ENCODE assay signal across 1 cellular context in the genomic region with DNA sequence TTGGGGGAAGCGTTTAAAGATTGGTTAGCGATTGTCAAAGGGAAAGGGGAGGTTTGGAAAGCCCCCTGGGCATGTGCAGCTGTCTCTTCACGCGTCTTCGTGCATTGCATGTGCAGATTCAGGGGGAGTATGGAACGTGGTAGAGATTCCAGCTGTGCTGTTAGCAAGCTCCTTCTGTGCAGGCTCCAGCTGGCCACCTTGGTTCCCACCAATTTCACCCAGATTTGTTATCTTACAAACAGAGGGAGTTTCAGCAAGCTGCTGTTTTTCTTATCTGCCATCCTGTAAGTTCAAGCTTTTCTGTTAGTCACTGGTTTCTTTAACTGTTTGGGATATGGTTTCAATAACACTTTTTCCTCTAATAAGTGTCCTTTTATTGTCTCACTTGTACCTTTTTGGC.
A peak's percentile ranks its signal among the peaks of the same experiment; 100 is the strongest.
TF ChIP-seq lines count a peak whose summit lies in the region.

No MANE protein-coding gene starts in this region.

TF ChIP-seq in K562, 482 proteins besides CTCF, POLR2A, EP300 and RAD21 (continued from another document):
- TF ChIP-seq, protein P1, sequence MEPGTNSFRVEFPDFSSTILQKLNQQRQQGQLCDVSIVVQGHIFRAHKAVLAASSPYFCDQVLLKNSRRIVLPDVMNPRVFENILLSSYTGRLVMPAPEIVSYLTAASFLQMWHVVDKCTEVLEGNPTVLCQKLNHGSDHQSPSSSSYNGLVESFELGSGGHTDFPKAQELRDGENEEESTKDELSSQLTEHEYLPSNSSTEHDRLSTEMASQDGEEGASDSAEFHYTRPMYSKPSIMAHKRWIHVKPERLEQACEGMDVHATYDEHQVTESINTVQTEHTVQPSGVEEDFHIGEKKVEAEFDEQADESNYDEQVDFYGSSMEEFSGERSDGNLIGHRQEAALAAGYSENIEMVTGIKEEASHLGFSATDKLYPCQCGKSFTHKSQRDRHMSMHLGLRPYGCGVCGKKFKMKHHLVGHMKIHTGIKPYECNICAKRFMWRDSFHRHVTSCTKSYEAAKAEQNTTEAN (CRISPR knock-in tag; IDR thresholded peaks at IDR 0.05): no peak
- TF ChIP-seq TEAD4 (IDR thresholded peaks at IDR 0.05; ENCODE audit: low read length) (peak; percentile 85), TEAD4 (CRISPR knock-in tag; IDR thresholded peaks at IDR 0.05; ENCODE audit: borderline replicate concordance) (no peak), FOS (IDR thresholded peaks at IDR 0.05; ENCODE audit: extremely low read depth, insufficient read length) (no peak), ZSCAN29 (IDR thresholded peaks at IDR 0.05) (no peak), CAMTA2 (CRISPR knock-in tag; conservative IDR thresholded peaks at IDR 0.05) (no peak), NRF1 (conservative IDR thresholded peaks at IDR 0.05 in 1 of 2, IDR thresholded peaks at IDR 0.05 in 1 of 2) (peak in 1 of 2 experiments; percentile 22; a peak in 1 of 4 replicates), SRF (CRISPR knock-in tag; IDR thresholded peaks at IDR 0.05) (no peak), HNRNPLL (IDR thresholded peaks at IDR 0.05; ENCODE audit: low read depth, low read length, poor library complexity, severe bottlenecking) (no peak), ZBTB17 (CRISPR knock-in tag; IDR thresholded peaks at IDR 0.05) (no peak), TOE1 (IDR thresholded peaks at IDR 0.05; ENCODE audit: borderline replicate concordance) (no peak), TOE1 (CRISPR knock-in tag; IDR thresholded peaks at IDR 0.05; ENCODE audit: borderline replicate concordance, low read depth) (no peak), ETV6 (IDR thresholded peaks at IDR 0.05; ENCODE audit: borderline replicate concordance in 1 of 2, low read depth in 2 of 2, low read length in 1 of 2) (no peak), ETV6 (CRISPR knock-in tag; IDR thresholded peaks at IDR 0.05; ENCODE audit: borderline replicate concordance) (no peak), MTA1 (IDR thresholded peaks at IDR 0.05; ENCODE audit: borderline replicate concordance) (no peak), FOXM1 (IDR thresholded peaks at IDR 0.05; ENCODE audit: low read depth) (no peak), FOXM1 (CRISPR knock-in tag; IDR thresholded peaks at IDR 0.05; ENCODE audit: low read depth) (no peak)
- TF ChIP-seq, protein P2, sequence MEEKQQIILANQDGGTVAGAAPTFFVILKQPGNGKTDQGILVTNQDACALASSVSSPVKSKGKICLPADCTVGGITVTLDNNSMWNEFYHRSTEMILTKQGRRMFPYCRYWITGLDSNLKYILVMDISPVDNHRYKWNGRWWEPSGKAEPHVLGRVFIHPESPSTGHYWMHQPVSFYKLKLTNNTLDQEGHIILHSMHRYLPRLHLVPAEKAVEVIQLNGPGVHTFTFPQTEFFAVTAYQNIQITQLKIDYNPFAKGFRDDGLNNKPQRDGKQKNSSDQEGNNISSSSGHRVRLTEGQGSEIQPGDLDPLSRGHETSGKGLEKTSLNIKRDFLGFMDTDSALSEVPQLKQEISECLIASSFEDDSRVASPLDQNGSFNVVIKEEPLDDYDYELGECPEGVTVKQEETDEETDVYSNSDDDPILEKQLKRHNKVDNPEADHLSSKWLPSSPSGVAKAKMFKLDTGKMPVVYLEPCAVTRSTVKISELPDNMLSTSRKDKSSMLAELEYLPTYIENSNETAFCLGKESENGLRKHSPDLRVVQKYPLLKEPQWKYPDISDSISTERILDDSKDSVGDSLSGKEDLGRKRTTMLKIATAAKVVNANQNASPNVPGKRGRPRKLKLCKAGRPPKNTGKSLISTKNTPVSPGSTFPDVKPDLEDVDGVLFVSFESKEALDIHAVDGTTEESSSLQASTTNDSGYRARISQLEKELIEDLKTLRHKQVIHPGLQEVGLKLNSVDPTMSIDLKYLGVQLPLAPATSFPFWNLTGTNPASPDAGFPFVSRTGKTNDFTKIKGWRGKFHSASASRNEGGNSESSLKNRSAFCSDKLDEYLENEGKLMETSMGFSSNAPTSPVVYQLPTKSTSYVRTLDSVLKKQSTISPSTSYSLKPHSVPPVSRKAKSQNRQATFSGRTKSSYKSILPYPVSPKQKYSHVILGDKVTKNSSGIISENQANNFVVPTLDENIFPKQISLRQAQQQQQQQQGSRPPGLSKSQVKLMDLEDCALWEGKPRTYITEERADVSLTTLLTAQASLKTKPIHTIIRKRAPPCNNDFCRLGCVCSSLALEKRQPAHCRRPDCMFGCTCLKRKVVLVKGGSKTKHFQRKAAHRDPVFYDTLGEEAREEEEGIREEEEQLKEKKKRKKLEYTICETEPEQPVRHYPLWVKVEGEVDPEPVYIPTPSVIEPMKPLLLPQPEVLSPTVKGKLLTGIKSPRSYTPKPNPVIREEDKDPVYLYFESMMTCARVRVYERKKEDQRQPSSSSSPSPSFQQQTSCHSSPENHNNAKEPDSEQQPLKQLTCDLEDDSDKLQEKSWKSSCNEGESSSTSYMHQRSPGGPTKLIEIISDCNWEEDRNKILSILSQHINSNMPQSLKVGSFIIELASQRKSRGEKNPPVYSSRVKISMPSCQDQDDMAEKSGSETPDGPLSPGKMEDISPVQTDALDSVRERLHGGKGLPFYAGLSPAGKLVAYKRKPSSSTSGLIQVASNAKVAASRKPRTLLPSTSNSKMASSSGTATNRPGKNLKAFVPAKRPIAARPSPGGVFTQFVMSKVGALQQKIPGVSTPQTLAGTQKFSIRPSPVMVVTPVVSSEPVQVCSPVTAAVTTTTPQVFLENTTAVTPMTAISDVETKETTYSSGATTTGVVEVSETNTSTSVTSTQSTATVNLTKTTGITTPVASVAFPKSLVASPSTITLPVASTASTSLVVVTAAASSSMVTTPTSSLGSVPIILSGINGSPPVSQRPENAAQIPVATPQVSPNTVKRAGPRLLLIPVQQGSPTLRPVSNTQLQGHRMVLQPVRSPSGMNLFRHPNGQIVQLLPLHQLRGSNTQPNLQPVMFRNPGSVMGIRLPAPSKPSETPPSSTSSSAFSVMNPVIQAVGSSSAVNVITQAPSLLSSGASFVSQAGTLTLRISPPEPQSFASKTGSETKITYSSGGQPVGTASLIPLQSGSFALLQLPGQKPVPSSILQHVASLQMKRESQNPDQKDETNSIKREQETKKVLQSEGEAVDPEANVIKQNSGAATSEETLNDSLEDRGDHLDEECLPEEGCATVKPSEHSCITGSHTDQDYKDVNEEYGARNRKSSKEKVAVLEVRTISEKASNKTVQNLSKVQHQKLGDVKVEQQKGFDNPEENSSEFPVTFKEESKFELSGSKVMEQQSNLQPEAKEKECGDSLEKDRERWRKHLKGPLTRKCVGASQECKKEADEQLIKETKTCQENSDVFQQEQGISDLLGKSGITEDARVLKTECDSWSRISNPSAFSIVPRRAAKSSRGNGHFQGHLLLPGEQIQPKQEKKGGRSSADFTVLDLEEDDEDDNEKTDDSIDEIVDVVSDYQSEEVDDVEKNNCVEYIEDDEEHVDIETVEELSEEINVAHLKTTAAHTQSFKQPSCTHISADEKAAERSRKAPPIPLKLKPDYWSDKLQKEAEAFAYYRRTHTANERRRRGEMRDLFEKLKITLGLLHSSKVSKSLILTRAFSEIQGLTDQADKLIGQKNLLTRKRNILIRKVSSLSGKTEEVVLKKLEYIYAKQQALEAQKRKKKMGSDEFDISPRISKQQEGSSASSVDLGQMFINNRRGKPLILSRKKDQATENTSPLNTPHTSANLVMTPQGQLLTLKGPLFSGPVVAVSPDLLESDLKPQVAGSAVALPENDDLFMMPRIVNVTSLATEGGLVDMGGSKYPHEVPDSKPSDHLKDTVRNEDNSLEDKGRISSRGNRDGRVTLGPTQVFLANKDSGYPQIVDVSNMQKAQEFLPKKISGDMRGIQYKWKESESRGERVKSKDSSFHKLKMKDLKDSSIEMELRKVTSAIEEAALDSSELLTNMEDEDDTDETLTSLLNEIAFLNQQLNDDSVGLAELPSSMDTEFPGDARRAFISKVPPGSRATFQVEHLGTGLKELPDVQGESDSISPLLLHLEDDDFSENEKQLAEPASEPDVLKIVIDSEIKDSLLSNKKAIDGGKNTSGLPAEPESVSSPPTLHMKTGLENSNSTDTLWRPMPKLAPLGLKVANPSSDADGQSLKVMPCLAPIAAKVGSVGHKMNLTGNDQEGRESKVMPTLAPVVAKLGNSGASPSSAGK (IDR thresholded peaks at IDR 0.05): peak; percentile 72
- TF ChIP-seq, protein P3, sequence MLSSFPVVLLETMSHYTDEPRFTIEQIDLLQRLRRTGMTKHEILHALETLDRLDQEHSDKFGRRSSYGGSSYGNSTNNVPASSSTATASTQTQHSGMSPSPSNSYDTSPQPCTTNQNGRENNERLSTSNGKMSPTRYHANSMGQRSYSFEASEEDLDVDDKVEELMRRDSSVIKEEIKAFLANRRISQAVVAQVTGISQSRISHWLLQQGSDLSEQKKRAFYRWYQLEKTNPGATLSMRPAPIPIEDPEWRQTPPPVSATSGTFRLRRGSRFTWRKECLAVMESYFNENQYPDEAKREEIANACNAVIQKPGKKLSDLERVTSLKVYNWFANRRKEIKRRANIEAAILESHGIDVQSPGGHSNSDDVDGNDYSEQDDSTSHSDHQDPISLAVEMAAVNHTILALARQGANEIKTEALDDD (IDR thresholded peaks at IDR 0.05): peak; percentile 22; the same call in 1 of the 2 replicates
- TF ChIP-seq, protein P4, sequence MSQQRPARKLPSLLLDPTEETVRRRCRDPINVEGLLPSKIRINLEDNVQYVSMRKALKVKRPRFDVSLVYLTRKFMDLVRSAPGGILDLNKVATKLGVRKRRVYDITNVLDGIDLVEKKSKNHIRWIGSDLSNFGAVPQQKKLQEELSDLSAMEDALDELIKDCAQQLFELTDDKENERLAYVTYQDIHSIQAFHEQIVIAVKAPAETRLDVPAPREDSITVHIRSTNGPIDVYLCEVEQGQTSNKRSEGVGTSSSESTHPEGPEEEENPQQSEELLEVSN (IDR thresholded peaks at IDR 0.05; ENCODE audit: borderline replicate concordance in 1 of 2, extremely low read depth in 1 of 2, insufficient read depth in 1 of 2, insufficient read length in 1 of 2, low read depth in 1 of 2, low read length in 1 of 2, poor library complexity in 1 of 2, severe bottlenecking in 1 of 2): peak; percentile 40 to 75
